ENCODE assay signal across 9 cellular contexts in genomic region chr2:15700610-15701325, GRCh38.
"Had no signal": no experiment of that assay in that cellular context is flagged by ENCODE, and none has a peak within 500 bp of the region (broad histone marks: within the 10 kb centered on the region; RNA-seq: fewer than 3 reads in every experiment).

No MANE protein-coding gene starts in this region.

- H3K9ac ChIP-seq: GM23248 had no signal

- H3K4me3 ChIP-seq: GM23248, K562 had no signal

- H3K4me3 Mint-ChIP-seq: H9 had no signal

- FAIRE-seq: H54, HTR-8/SVneo, K562 had no signal

- H3K27ac Mint-ChIP-seq: H9 had no signal

- ATAC-seq: K562 had no signal

- H2AFZ ChIP-seq: GM23248 had no signal

- H3K27ac ChIP-seq: GM23248 had no signal

- DNase-seq: GM23248, GOT3, H9, HCEC 1CT, IMR-90, KG1 had no signal
